1 cellular context compared by ENCODE assay signal in the genomic region with DNA sequence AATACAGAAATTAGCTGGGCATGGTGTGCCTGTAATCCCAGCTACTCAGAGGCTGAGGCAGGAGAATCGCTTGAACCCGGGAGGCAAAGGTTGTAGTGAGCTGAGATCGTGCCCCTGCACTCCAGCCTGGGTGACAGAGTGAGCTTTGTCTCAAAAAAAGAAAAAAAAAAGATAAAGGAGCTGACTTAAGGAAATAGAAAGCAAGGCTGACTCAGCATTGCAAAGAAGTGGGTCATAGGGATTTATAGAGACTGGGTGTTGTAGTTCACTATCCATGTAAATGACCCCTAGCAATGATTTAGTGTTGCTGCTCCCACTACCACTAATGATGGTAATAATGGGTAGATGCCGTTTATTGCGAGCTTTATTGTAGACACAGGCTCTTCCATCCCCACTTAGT.
TF ChIP-seq lines count a peak whose summit lies in the region.

No MANE protein-coding gene starts in this region.

TF ChIP-seq in K562, 482 proteins besides CTCF, POLR2A, EP300 and RAD21 (continued from another document):
- TF ChIP-seq, protein P1, sequence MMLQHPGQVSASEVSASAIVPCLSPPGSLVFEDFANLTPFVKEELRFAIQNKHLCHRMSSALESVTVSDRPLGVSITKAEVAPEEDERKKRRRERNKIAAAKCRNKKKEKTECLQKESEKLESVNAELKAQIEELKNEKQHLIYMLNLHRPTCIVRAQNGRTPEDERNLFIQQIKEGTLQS (IDR thresholded peaks at IDR 0.05): no peak
- TF ChIP-seq, protein P1 (CRISPR knock-in tag; conservative IDR thresholded peaks at IDR 0.05): no peak
- TF ChIP-seq WHSC1 (IDR thresholded peaks at IDR 0.05; ENCODE audit: low read length) (no peak), MAFK (IDR thresholded peaks at IDR 0.05; ENCODE audit: low read length) (peak; percentile 61; the same call in 1 of the 2 replicates), MAFG (tag; conservative IDR thresholded peaks at IDR 0.05) (peak; percentile 81), XRCC5 (IDR thresholded peaks at IDR 0.05; ENCODE audit: low read depth, low read length) (no peak), EWSR1 (IDR thresholded peaks at IDR 0.05; ENCODE audit: borderline replicate concordance, low read depth, partially characterized antibody) (no peak), MED1 (CRISPR knock-in tag; IDR thresholded peaks at IDR 0.05; ENCODE audit: borderline replicate concordance) (no peak), THRAP3 (IDR thresholded peaks at IDR 0.05; ENCODE audit: borderline replicate concordance) (no peak), NCOA1 (IDR thresholded peaks at IDR 0.05; ENCODE audit: low read depth) (no peak), ZNF134 (CRISPR knock-in tag; conservative IDR thresholded peaks at IDR 0.05) (no peak), SMARCA5 (IDR thresholded peaks at IDR 0.05) (no peak), NFE2 (IDR thresholded peaks at IDR 0.05; ENCODE audit: low read depth) (peak; percentile 41; the same call in 1 of the 2 replicates), HDGF (IDR thresholded peaks at IDR 0.05) (no peak), PRPF4 (IDR thresholded peaks at IDR 0.05; ENCODE audit: insufficient read depth, low read depth, low read length, poor library complexity, severe bottlenecking) (no peak), C11orf30 (IDR thresholded peaks at IDR 0.05; ENCODE audit: low read depth) (peak; percentile 91), LEF1 (IDR thresholded peaks at IDR 0.05) (no peak), TBL1XR1 (IDR thresholded peaks at IDR 0.05; ENCODE audit: low read length in 2 of 2) (no peak), FOXA3 (CRISPR knock-in tag; conservative IDR thresholded peaks at IDR 0.05 in 1 of 2, IDR thresholded peaks at IDR 0.05 in 1 of 2) (no peak), TAL1 (IDR thresholded peaks at IDR 0.05) (no peak), KHSRP (IDR thresholded peaks at IDR 0.05) (no peak), SAFB2 (IDR thresholded peaks at IDR 0.05; ENCODE audit: borderline replicate concordance, low read depth, low read length, severe bottlenecking) (no peak), FOXP1 (CRISPR knock-in tag; IDR thresholded peaks at IDR 0.05) (no peak), FOXJ3 (CRISPR knock-in tag; IDR thresholded peaks at IDR 0.05) (no peak), RHOXF2B (CRISPR knock-in tag; conservative IDR thresholded peaks at IDR 0.05) (no peak)
- TF ChIP-seq, protein P2, sequence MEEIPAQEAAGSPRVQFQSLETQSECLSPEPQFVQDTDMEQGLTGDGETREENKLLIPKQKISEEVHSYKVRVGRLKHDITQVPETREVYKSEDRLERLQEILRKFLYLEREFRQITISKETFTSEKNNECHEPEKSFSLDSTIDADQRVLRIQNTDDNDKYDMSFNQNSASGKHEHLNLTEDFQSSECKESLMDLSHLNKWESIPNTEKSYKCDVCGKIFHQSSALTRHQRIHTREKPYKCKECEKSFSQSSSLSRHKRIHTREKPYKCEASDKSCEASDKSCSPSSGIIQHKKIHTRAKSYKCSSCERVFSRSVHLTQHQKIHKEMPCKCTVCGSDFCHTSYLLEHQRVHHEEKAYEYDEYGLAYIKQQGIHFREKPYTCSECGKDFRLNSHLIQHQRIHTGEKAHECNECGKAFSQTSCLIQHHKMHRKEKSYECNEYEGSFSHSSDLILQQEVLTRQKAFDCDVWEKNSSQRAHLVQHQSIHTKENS (CRISPR knock-in tag; IDR thresholded peaks at IDR 0.05): no peak
- TF ChIP-seq, protein P3, sequence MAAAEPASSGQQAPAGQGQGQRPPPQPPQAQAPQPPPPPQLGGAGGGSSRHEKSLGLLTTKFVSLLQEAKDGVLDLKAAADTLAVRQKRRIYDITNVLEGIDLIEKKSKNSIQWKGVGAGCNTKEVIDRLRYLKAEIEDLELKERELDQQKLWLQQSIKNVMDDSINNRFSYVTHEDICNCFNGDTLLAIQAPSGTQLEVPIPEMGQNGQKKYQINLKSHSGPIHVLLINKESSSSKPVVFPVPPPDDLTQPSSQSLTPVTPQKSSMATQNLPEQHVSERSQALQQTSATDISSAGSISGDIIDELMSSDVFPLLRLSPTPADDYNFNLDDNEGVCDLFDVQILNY (CRISPR knock-in tag; IDR thresholded peaks at IDR 0.05): no peak
- TF ChIP-seq, protein P4, sequence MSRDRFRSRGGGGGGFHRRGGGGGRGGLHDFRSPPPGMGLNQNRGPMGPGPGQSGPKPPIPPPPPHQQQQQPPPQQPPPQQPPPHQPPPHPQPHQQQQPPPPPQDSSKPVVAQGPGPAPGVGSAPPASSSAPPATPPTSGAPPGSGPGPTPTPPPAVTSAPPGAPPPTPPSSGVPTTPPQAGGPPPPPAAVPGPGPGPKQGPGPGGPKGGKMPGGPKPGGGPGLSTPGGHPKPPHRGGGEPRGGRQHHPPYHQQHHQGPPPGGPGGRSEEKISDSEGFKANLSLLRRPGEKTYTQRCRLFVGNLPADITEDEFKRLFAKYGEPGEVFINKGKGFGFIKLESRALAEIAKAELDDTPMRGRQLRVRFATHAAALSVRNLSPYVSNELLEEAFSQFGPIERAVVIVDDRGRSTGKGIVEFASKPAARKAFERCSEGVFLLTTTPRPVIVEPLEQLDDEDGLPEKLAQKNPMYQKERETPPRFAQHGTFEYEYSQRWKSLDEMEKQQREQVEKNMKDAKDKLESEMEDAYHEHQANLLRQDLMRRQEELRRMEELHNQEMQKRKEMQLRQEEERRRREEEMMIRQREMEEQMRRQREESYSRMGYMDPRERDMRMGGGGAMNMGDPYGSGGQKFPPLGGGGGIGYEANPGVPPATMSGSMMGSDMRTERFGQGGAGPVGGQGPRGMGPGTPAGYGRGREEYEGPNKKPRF (IDR thresholded peaks at IDR 0.05; ENCODE audit: low read depth, low read length): no peak
- TF ChIP-seq, protein P5, sequence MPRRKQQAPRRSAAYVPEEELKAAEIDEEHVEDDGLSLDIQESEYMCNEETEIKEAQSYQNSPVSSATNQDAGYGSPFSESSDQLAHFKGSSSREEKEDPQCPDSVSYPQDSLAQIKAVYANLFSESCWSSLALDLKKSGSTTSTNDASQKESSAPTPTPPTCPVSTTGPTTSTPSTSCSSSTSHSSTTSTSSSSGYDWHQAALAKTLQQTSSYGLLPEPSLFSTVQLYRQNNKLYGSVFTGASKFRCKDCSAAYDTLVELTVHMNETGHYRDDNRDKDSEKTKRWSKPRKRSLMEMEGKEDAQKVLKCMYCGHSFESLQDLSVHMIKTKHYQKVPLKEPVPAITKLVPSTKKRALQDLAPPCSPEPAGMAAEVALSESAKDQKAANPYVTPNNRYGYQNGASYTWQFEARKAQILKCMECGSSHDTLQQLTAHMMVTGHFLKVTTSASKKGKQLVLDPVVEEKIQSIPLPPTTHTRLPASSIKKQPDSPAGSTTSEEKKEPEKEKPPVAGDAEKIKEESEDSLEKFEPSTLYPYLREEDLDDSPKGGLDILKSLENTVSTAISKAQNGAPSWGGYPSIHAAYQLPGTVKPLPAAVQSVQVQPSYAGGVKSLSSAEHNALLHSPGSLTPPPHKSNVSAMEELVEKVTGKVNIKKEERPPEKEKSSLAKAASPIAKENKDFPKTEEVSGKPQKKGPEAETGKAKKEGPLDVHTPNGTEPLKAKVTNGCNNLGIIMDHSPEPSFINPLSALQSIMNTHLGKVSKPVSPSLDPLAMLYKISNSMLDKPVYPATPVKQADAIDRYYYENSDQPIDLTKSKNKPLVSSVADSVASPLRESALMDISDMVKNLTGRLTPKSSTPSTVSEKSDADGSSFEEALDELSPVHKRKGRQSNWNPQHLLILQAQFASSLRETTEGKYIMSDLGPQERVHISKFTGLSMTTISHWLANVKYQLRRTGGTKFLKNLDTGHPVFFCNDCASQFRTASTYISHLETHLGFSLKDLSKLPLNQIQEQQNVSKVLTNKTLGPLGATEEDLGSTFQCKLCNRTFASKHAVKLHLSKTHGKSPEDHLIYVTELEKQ (CRISPR knock-in tag; IDR thresholded peaks at IDR 0.05): no peak
- TF ChIP-seq, protein P6, sequence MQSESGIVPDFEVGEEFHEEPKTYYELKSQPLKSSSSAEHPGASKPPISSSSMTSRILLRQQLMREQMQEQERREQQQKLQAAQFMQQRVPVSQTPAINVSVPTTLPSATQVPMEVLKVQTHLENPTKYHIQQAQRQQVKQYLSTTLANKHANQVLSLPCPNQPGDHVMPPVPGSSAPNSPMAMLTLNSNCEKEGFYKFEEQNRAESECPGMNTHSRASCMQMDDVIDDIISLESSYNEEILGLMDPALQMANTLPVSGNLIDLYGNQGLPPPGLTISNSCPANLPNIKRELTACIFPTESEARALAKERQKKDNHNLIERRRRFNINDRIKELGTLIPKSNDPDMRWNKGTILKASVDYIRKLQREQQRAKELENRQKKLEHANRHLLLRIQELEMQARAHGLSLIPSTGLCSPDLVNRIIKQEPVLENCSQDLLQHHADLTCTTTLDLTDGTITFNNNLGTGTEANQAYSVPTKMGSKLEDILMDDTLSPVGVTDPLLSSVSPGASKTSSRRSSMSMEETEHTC (IDR thresholded peaks at IDR 0.05): no peak
- TF ChIP-seq, protein P7, sequence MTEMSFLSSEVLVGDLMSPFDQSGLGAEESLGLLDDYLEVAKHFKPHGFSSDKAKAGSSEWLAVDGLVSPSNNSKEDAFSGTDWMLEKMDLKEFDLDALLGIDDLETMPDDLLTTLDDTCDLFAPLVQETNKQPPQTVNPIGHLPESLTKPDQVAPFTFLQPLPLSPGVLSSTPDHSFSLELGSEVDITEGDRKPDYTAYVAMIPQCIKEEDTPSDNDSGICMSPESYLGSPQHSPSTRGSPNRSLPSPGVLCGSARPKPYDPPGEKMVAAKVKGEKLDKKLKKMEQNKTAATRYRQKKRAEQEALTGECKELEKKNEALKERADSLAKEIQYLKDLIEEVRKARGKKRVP (CRISPR knock-in tag; IDR thresholded peaks at IDR 0.05): no peak
- TF ChIP-seq, protein P8, sequence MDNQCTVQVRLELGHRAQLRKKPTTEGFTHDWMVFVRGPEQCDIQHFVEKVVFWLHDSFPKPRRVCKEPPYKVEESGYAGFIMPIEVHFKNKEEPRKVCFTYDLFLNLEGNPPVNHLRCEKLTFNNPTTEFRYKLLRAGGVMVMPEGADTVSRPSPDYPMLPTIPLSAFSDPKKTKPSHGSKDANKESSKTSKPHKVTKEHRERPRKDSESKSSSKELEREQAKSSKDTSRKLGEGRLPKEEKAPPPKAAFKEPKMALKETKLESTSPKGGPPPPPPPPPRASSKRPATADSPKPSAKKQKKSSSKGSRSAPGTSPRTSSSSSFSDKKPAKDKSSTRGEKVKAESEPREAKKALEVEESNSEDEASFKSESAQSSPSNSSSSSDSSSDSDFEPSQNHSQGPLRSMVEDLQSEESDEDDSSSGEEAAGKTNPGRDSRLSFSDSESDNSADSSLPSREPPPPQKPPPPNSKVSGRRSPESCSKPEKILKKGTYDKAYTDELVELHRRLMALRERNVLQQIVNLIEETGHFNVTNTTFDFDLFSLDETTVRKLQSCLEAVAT (IDR thresholded peaks at IDR 0.05): no peak
- TF ChIP-seq, protein P9, sequence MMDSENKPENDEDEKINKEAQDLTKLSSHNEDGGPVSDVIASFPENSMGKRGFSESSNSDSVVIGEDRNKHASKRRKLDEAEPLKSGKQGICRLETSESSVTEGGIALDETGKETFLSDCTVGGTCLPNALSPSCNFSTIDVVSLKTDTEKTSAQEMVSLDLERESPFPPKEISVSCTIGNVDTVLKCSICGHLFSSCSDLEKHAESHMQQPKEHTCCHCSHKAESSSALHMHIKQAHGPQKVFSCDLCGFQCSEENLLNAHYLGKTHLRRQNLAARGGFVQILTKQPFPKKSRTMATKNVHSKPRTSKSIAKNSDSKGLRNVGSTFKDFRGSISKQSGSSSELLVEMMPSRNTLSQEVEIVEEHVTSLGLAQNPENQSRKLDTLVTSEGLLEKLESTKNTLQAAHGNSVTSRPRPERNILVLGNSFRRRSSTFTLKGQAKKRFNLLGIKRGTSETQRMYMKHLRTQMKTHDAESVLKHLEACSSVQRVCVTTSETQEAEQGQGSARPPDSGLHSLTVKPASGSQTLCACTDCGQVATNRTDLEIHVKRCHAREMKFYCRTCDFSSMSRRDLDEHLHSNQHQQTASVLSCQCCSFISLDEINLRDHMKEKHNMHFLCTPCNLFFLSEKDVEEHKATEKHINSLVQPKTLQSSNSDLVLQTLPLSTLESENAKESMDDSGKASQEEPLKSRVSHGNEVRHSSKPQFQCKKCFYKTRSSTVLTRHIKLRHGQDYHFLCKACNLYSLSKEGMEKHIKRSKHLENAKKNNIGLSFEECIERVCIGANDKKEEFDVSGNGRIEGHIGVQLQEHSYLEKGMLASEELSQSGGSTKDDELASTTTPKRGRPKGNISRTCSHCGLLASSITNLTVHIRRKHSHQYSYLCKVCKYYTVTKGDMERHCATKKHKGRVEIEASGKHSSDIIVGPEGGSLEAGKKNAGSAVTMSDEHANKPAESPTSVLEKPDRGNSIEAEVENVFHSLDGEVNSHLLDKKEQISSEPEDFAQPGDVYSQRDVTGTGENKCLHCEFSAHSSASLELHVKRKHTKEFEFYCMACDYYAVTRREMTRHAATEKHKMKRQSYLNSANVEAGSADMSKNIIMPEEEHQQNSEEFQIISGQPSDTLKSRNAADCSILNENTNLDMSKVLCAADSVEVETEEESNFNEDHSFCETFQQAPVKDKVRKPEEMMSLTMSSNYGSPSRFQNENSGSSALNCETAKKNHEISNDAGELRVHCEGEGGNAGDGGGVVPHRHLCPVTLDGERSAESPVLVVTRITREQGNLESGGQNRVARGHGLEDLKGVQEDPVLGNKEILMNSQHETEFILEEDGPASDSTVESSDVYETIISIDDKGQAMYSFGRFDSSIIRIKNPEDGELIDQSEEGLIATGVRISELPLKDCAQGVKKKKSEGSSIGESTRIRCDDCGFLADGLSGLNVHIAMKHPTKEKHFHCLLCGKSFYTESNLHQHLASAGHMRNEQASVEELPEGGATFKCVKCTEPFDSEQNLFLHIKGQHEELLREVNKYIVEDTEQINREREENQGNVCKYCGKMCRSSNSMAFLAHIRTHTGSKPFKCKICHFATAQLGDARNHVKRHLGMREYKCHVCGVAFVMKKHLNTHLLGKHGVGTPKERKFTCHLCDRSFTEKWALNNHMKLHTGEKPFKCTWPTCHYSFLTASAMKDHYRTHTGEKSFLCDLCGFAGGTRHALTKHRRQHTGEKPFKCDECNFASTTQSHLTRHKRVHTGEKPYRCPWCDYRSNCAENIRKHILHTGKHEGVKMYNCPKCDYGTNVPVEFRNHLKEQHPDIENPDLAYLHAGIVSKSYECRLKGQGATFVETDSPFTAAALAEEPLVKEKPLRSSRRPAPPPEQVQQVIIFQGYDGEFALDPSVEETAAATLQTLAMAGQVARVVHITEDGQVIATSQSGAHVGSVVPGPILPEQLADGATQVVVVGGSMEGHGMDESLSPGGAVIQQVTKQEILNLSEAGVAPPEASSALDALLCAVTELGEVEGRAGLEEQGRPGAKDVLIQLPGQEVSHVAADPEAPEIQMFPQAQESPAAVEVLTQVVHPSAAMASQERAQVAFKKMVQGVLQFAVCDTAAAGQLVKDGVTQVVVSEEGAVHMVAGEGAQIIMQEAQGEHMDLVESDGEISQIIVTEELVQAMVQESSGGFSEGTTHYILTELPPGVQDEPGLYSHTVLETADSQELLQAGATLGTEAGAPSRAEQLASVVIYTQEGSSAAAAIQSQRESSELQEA (IDR thresholded peaks at IDR 0.05; ENCODE audit: low read depth): no peak
